In genomic region chr20:44683263-44684046, GRCh38 we compare ENCODE assay signal across 8 cellular contexts. TPM values are rescaled to one million over a fixed set of nuclear protein-coding genes. Genes with fewer than 3 reads are reported as not detected.
A peak's percentile ranks its signal among the peaks of the same experiment; 100 is the strongest.
DNase-seq lines count a peak whose midpoint lies in the region; ATAC-seq and TF ChIP-seq lines count a peak whose summit lies in the region.

No MANE protein-coding gene starts in this region.

- H3K79me2 ChIP-seq in smooth muscle cell (ENCODE audit: low read depth) = no peaks in the 10 kb centered on the region

- no peak overlapping the region for H3K4me3 ChIP-seq in NT2/D1 (ENCODE audit: insufficient read length, low read depth)
- H3K4me3 ChIP-seq in smooth muscle cell = no peak overlapping the region

- H3K9me3 ChIP-seq in NT2/D1 (ENCODE audit: insufficient read depth, low read length) (no peaks in the 10 kb centered on the region), smooth muscle cell (replicated peaks; ENCODE audit: low read depth) (no peaks in the 10 kb centered on the region)

- DNase-seq in DMS79 (lab: John Stamatoyannopoulos, UW) (peak; percentile 29), NT2/D1 (ENCODE audit: low read depth, low spot score) (peak; percentile 79), glutamatergic neuron (peak; percentile 71), smooth muscle cell (lab: John Stamatoyannopoulos, UW; ENCODE audit: unreplicated experiment) (no peak), mesenteric fat pad (ENCODE audit: low spot score) (no peak)
- peak; percentile 66 for DNase-seq in activated T-cell treated with anti-CD3 and anti-CD28 coated beads, Interleukin-2, amount 50 U/mL, for 1 hour

- no peaks in the 10 kb centered on the region for H3F3A ChIP-seq in smooth muscle cell (ENCODE audit: low read depth)

- ATAC-seq in HG03066 (IDR thresholded peaks at IDR 0.05; ENCODE audit: low read depth, unreplicated experiment) (peak; percentile 63), GM21390 (IDR thresholded peaks at IDR 0.05; ENCODE audit: unreplicated experiment) (no peak)

- no peak overlapping the region for H3K27ac Mint-ChIP-seq in glutamatergic neuron (ENCODE audit: unreplicated experiment)

- H3K9ac ChIP-seq in NT2/D1 (ENCODE audit: insufficient read length, low read depth) = no peak overlapping the region
- no peak overlapping the region for H3K9ac ChIP-seq in smooth muscle cell (ENCODE audit: low read depth)

- H2AFZ ChIP-seq in smooth muscle cell (ENCODE audit: low read depth) = no peak overlapping the region

- peak; percentile 70 for TF ChIP-seq CTCF in glutamatergic neuron (IDR thresholded peaks at IDR 0.05; ENCODE audit: partially characterized antibody, unreplicated experiment)
- peak; percentile 60 for TF ChIP-seq CTCF in smooth muscle cell (IDR thresholded peaks at IDR 0.05; ENCODE audit: borderline replicate concordance, insufficient read depth, poor library complexity, severe bottlenecking)

- peaks cover 15% of the 10 kb centered on the region for H3K4me1 Mint-ChIP-seq in glutamatergic neuron (ENCODE audit: low read depth, unreplicated experiment)

- H3K27me3 ChIP-seq in NT2/D1 (ENCODE audit: insufficient read depth, insufficient read length) = no peaks in the 10 kb centered on the region
- H3K27me3 ChIP-seq in smooth muscle cell (ENCODE audit: low read depth) = no peaks in the 10 kb centered on the region

- no peak overlapping the region for H3K4me3 Mint-ChIP-seq in glutamatergic neuron (ENCODE audit: unreplicated experiment)

- no peaks in the 10 kb centered on the region for H3K36me3 Mint-ChIP-seq in glutamatergic neuron (ENCODE audit: unreplicated experiment)

- 44% methylated on average over 10 of the region's 10 CpGs for WGBS in smooth muscle cell (ENCODE audit: low lambda C conversion rate)

- H3K4me1 ChIP-seq in NT2/D1 (ENCODE audit: insufficient read depth, insufficient read length) (peaks cover 10% of the 10 kb centered on the region), smooth muscle cell (ENCODE audit: low read depth) (peaks cover 2% of the 10 kb centered on the region)

- peaks cover 4% of the 10 kb centered on the region for H3K9me3 Mint-ChIP-seq in glutamatergic neuron (ENCODE audit: unreplicated experiment)

- no peak overlapping the region for H3K27ac ChIP-seq in smooth muscle cell (ENCODE audit: low read depth)

- no peak overlapping the region for H3K4me2 ChIP-seq in smooth muscle cell

- peaks cover under 1% of the 10 kb centered on the region for H3K27me3 Mint-ChIP-seq in glutamatergic neuron (ENCODE audit: unreplicated experiment)

- H3K36me3 ChIP-seq in NT2/D1 (ENCODE audit: insufficient read depth, insufficient read length, low read length) (no peaks in the 10 kb centered on the region), smooth muscle cell (ENCODE audit: low read depth) (no peaks in the 10 kb centered on the region)

- no peaks in the 10 kb centered on the region for H4K20me1 ChIP-seq in smooth muscle cell (ENCODE audit: low read depth)

RNA-seq across cellular contexts. Expression of gene CCN5, which starts 31.7 kb away (rescaled TPM):
- total RNA-seq in glutamatergic neuron (ENCODE audit: unreplicated experiment) (not detected), smooth muscle cell (not detected in 2 replicates), mesenteric fat pad (51.5 TPM)
- polyA plus RNA-seq in smooth muscle cell = not detected in 2 replicates

RNA-seq across cellular contexts. Expression of gene ADA, which starts 32.0 kb away (rescaled TPM):
- 3.1 TPM for total RNA-seq in glutamatergic neuron (ENCODE audit: unreplicated experiment)
- total RNA-seq in smooth muscle cell = 25.1 and 28.4 TPM in 2 replicates
- 32.5 and 35.2 TPM in 2 replicates for polyA plus RNA-seq in smooth muscle cell
- 12.2 TPM for total RNA-seq in mesenteric fat pad

Comparison
In these comparisons a context has a peak if more than half of its experiments do, and no peak if none do; other contexts are left out.
1. DNase-seq: peak in DMS79 (single experiment), NT2/D1 (single experiment), activated T-cell treated with anti-CD3 and anti-CD28 coated beads, Interleukin-2, amount 50 U/mL, for 1 hour (single experiment) and glutamatergic neuron (single experiment); none in smooth muscle cell (single experiment) and mesenteric fat pad (single experiment).
2. RNA of gene CCN5, which starts 31.7 kb away (total RNA-seq): 51.5 TPM in mesenteric fat pad (single experiment); not detected in glutamatergic neuron (single experiment) and not detected in smooth muscle cell; every median in the first group is over 10 times any median in the second.